In the genomic region with DNA sequence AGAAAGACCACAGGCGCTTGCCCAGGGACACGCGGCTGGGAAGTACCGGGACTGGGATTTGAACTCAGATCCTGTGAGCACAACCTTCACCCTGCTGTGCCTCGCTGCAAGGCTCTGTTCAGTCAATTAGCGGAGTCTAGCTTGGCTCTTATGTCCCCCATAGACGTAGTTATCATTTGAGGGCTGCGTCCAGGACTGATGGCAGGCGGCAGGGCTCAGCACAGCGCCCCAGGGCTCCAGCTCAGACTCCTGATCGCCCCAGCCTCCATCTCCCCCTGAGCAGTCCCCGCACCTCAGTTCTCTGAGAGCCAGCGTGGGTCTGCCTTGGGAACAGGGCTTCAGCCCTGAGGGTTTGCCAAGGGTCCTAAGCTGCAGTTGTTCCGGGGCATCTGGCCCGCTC, we compare ENCODE assay signal across 18 cellular contexts. TPM values are rescaled to one million over a fixed set of nuclear protein-coding genes. Genes with fewer than 3 reads are reported as not detected.
DNase-seq lines count a peak whose midpoint lies in the region; ATAC-seq and TF ChIP-seq lines count a peak whose summit lies in the region.
"Had no signal": no experiment of that assay in that cellular context is flagged by ENCODE, and none has a peak within 500 bp of the region (broad histone marks: within the 10 kb centered on the region; RNA-seq: fewer than 3 reads in every experiment).

No MANE protein-coding gene starts in this region.

- H3K27ac ChIP-seq in aorta (ENCODE audit: low read depth in 1 of 2, low read length in 2 of 2), result no peak overlapping the region
- H3K27ac ChIP-seq: 22Rv1, BLaER1, HL-60 had no signal

- ATAC-seq in aorta (ENCODE audit: low FRiP score), result no peak
- ATAC-seq in HG02759 (IDR thresholded peaks at IDR 0.05; ENCODE audit: unreplicated experiment), result no peak

- CTCF ChIA-PET in activated CD4-positive, alpha-beta memory T cell treated with anti-CD3 and anti-CD28 coated beads for 36 hours (lab: Charles Lee), result no interaction called here
- CTCF ChIA-PET in activated CD4-positive, alpha-beta memory T cell treated with anti-CD3 and anti-CD28 coated beads, Interleukin-2, amount 10 ng/mL, durations not matched to agents 7 days and 5 days (lab: Charles Lee), result no interaction called here

- no peaks in the 10 kb centered on the region for H3K36me3 ChIP-seq in H7 (replicated peaks; ENCODE audit: control insufficient read depth, insufficient read depth, low read length)
- no peaks in the 10 kb centered on the region for H3K36me3 ChIP-seq in aorta (ENCODE audit: control insufficient read depth in 1 of 2, insufficient read depth in 2 of 2, low read length in 1 of 2)
- H3K36me3 ChIP-seq: BLaER1 had no signal

- H3K27me3 ChIP-seq in H7 (ENCODE audit: control insufficient read depth, insufficient read depth, low read length) (peaks cover 21% of the 10 kb centered on the region), aorta (ENCODE audit: control insufficient read depth in 1 of 2, insufficient read depth in 2 of 2, low read length in 1 of 2) (no peaks in the 10 kb centered on the region)

- TF ChIP-seq CTCF in mesothelial cell of epicardium (IDR thresholded peaks at IDR 0.05; ENCODE audit: unreplicated experiment), result no peak

- peak; percentile 1 for DNase-seq in activated CD4-positive, alpha-beta memory T cell treated with anti-CD3 and anti-CD28 coated beads for 36 hours
- DNase-seq in activated CD4-positive, alpha-beta memory T cell treated with anti-CD3 and anti-CD28 coated beads, Interleukin-2, amount 10 ng/mL, durations not matched to agents 7 days and 5 days, result no peak
- peak; percentile 36 for DNase-seq in H7
- DNase-seq in mesothelial cell of epicardium (ENCODE audit: low spot score in 2 of 2, unreplicated experiment in 2 of 2), result peak; percentile 13 to 21
- DNase-seq in aorta, result peak; percentile 29 to 33
- no peak for DNase-seq in NCI-H510A (lab: John Stamatoyannopoulos, UW)
- DNase-seq: AML-193, Caco-2, DMS53, GF-D8, HCEC 1CT, HFFc6 had no signal

- H3K4me1 Mint-ChIP-seq in activated CD4-positive, alpha-beta memory T cell treated with anti-CD3 and anti-CD28 coated beads for 36 hours (ENCODE audit: low read depth), result no peaks in the 10 kb centered on the region
- H3K4me1 Mint-ChIP-seq in activated CD4-positive, alpha-beta memory T cell treated with anti-CD3 and anti-CD28 coated beads, Interleukin-2, amount 10 ng/mL, durations not matched to agents 7 days and 5 days, result no peaks in the 10 kb centered on the region
- peaks cover 3% of the 10 kb centered on the region for H3K4me1 Mint-ChIP-seq in mesothelial cell of epicardium

- H3K4me1 ChIP-seq in aorta (ENCODE audit: control insufficient read depth in 1 of 2, insufficient read depth in 2 of 2, low read length in 2 of 2), result no peaks in the 10 kb centered on the region
- H3K4me1 ChIP-seq: Caco-2 had no signal

- intact Hi-C loops in activated CD4-positive, alpha-beta memory T cell treated with anti-CD3 and anti-CD28 coated beads for 36 hours (cut with micrococcal nuclease), result no loop called here
- intact Hi-C loops in aorta (cut with DNase I), result no loop called here

- POLR2A ChIA-PET in activated CD4-positive, alpha-beta memory T cell treated with anti-CD3 and anti-CD28 coated beads for 36 hours (lab: Charles Lee), result no interaction called here
- POLR2A ChIA-PET in activated CD4-positive, alpha-beta memory T cell treated with anti-CD3 and anti-CD28 coated beads, Interleukin-2, amount 10 ng/mL, durations not matched to agents 7 days and 5 days (lab: Charles Lee), result no interaction called here

- H3K27ac Mint-ChIP-seq in activated CD4-positive, alpha-beta memory T cell treated with anti-CD3 and anti-CD28 coated beads for 36 hours, result no peak overlapping the region
- H3K27ac Mint-ChIP-seq in activated CD4-positive, alpha-beta memory T cell treated with anti-CD3 and anti-CD28 coated beads, Interleukin-2, amount 10 ng/mL, durations not matched to agents 7 days and 5 days, result no peak overlapping the region
- H3K27ac Mint-ChIP-seq in mesothelial cell of epicardium, result no peak overlapping the region
- H3K27ac Mint-ChIP-seq: CD8-positive, alpha-beta memory T cell; HFFc6 had no signal

- H3K4me3 ChIP-seq in H7 (ENCODE audit: insufficient read depth, low read depth, low read length), result no peak overlapping the region
- no peak overlapping the region for H3K4me3 ChIP-seq in aorta (ENCODE audit: low read length in 2 of 2)
- H3K4me3 ChIP-seq: BLaER1 had no signal

- peaks cover 6% of the 10 kb centered on the region for H3K27me3 Mint-ChIP-seq in activated CD4-positive, alpha-beta memory T cell treated with anti-CD3 and anti-CD28 coated beads for 36 hours
- peaks cover 6% of the 10 kb centered on the region for H3K27me3 Mint-ChIP-seq in activated CD4-positive, alpha-beta memory T cell treated with anti-CD3 and anti-CD28 coated beads, Interleukin-2, amount 10 ng/mL, durations not matched to agents 7 days and 5 days
- peaks cover 48% of the 10 kb centered on the region for H3K27me3 Mint-ChIP-seq in mesothelial cell of epicardium (ENCODE audit: low read depth)

- H3K4me3 Mint-ChIP-seq in activated CD4-positive, alpha-beta memory T cell treated with anti-CD3 and anti-CD28 coated beads for 36 hours, result no peak overlapping the region
- no peak overlapping the region for H3K4me3 Mint-ChIP-seq in activated CD4-positive, alpha-beta memory T cell treated with anti-CD3 and anti-CD28 coated beads, Interleukin-2, amount 10 ng/mL, durations not matched to agents 7 days and 5 days
- H3K4me3 Mint-ChIP-seq in mesothelial cell of epicardium, result no peak overlapping the region
- H3K4me3 Mint-ChIP-seq: CD8-positive, alpha-beta memory T cell; HFFc6 had no signal

- no peaks in the 10 kb centered on the region for H3K9me3 ChIP-seq in aorta (ENCODE audit: control insufficient read depth, low read length)
- H3K9me3 ChIP-seq: BLaER1, Caco-2 had no signal

- no peaks in the 10 kb centered on the region for H3K9me3 Mint-ChIP-seq in activated CD4-positive, alpha-beta memory T cell treated with anti-CD3 and anti-CD28 coated beads for 36 hours
- H3K9me3 Mint-ChIP-seq in activated CD4-positive, alpha-beta memory T cell treated with anti-CD3 and anti-CD28 coated beads, Interleukin-2, amount 10 ng/mL, durations not matched to agents 7 days and 5 days, result no peaks in the 10 kb centered on the region
- H3K9me3 Mint-ChIP-seq in mesothelial cell of epicardium, result no peaks in the 10 kb centered on the region
- H3K9me3 Mint-ChIP-seq: CD8-positive, alpha-beta memory T cell; HFFc6 had no signal

- no peaks in the 10 kb centered on the region for H3K36me3 Mint-ChIP-seq in activated CD4-positive, alpha-beta memory T cell treated with anti-CD3 and anti-CD28 coated beads for 36 hours
- H3K36me3 Mint-ChIP-seq in activated CD4-positive, alpha-beta memory T cell treated with anti-CD3 and anti-CD28 coated beads, Interleukin-2, amount 10 ng/mL, durations not matched to agents 7 days and 5 days (ENCODE audit: low read depth), result no peaks in the 10 kb centered on the region
- H3K36me3 Mint-ChIP-seq in mesothelial cell of epicardium, result no peaks in the 10 kb centered on the region
- H3K36me3 Mint-ChIP-seq: CD8-positive, alpha-beta memory T cell had no signal

- WGBS in aorta, 2 donors, result 87 to 92% methylated on average over 15 of the region's 15 CpGs

RNA-seq across cellular contexts. Expression of a gene that starts 19.8 kb away (rescaled TPM):
- not detected for total RNA-seq in activated CD4-positive, alpha-beta memory T cell treated with anti-CD3 and anti-CD28 coated beads for 36 hours
- not detected for total RNA-seq in activated CD4-positive, alpha-beta memory T cell treated with anti-CD3 and anti-CD28 coated beads, Interleukin-2, amount 10 ng/mL, durations not matched to agents 7 days and 5 days
- total RNA-seq in H7 (2014; rRNA removed; shearing (Covaris generic)), result not detected in 2 replicates
- total RNA-seq in mesothelial cell of epicardium (not detected in 3 replicates), aorta (not detected)
- not detected for polyA plus RNA-seq in aorta
- total RNA-seq: Caco-2; CD8-positive, alpha-beta memory T cell; H1; HFFc6 had no signal
- polyA plus RNA-seq: CD8-positive, alpha-beta memory T cell; H1 had no signal

RNA-seq across cellular contexts. Expression of a gene that starts 33.4 kb away (rescaled TPM):
- not detected for total RNA-seq in activated CD4-positive, alpha-beta memory T cell treated with anti-CD3 and anti-CD28 coated beads for 36 hours
- not detected for total RNA-seq in activated CD4-positive, alpha-beta memory T cell treated with anti-CD3 and anti-CD28 coated beads, Interleukin-2, amount 10 ng/mL, durations not matched to agents 7 days and 5 days
- total RNA-seq in H7 (2014; rRNA removed; shearing (Covaris generic)), result not detected in 2 replicates
- total RNA-seq in mesothelial cell of epicardium, result not detected in 3 replicates
- total RNA-seq in aorta, result not detected
- polyA plus RNA-seq in aorta, result not detected
- total RNA-seq: Caco-2; CD8-positive, alpha-beta memory T cell; H1; HFFc6 had no signal
- polyA plus RNA-seq: CD8-positive, alpha-beta memory T cell; H1 had no signal

RNA-seq across cellular contexts. Expression of a gene that starts 33.7 kb away (rescaled TPM):
- 1 to 10 TPM; 4.6 to 4.7 TPM for total RNA-seq in activated CD4-positive, alpha-beta memory T cell treated with anti-CD3 and anti-CD28 coated beads for 36 hours
- 1 to 10 TPM; 1.6 to 1.7 TPM for total RNA-seq in activated CD4-positive, alpha-beta memory T cell treated with anti-CD3 and anti-CD28 coated beads, Interleukin-2, amount 10 ng/mL, durations not matched to agents 7 days and 5 days
- total RNA-seq in H7 (2014; rRNA removed; shearing (Covaris generic)), result 21.1 and 23.7 TPM in 2 replicates
- total RNA-seq in mesothelial cell of epicardium (31.6 to 37.1 TPM (median 34.4 TPM) in 3 replicates), aorta (10 to 100 TPM; 64.1 to 69.1 TPM)
- polyA plus RNA-seq in aorta, result 10 to 100 TPM; 11.9 to 48.4 TPM

Comparison
In these comparisons a context has a peak if more than half of its experiments do, and no peak if none do; other contexts are left out.
1. DNase-seq: peak in activated CD4-positive, alpha-beta memory T cell treated with anti-CD3 and anti-CD28 coated beads for 36 hours (single experiment), H7 (single experiment), mesothelial cell of epicardium (2 of 2) and aorta (2 of 2); none in activated CD4-positive, alpha-beta memory T cell treated with anti-CD3 and anti-CD28 coated beads, Interleukin-2, amount 10 ng/mL, durations not matched to agents 7 days and 5 days (single experiment) and NCI-H510A (single experiment).